31 cellular contexts compared by ENCODE assay signal in genomic region chr11:57874981-57875380, GRCh38.
DNase-seq lines count a peak whose midpoint lies in the region; ATAC-seq, FAIRE-seq and TF ChIP-seq lines count a peak whose summit lies in the region.
"Had no signal": no experiment of that assay in that cellular context is flagged by ENCODE, and none has a peak within 500 bp of the region (broad histone marks: within the 10 kb centered on the region; RNA-seq: fewer than 3 reads in every experiment).

No MANE protein-coding gene starts in this region.

- in situ Hi-C loops in K562 (cut with MboI): no loop called here

- no peaks in the 10 kb centered on the region for H3K36me3 Mint-ChIP-seq in neural progenitor cell
- H3K36me3 Mint-ChIP-seq: CD14-positive monocyte; CD8-positive, alpha-beta memory T cell had no signal

- H3K4me3 ChIP-seq in SK-N-SH (ENCODE audit: low read depth in 2 of 2, low read length in 1 of 2) (no peak overlapping the region; a peak in 1 of 4 replicates), K562 (no peak overlapping the region), neural progenitor cell (no peak overlapping the region), tibial nerve (no peak overlapping the region)
- H3K4me3 ChIP-seq: GM23248, HAP-1, SJSA1 had no signal

- POLR2A ChIA-PET in SK-N-SH (lab: Yijun Ruan, JAX) (no interaction called here), K562 (lab: Yijun Ruan, JAX) (interaction anchor here (0.6 to 1.0 kb wide), 5 partner anchors 39 to 1027 kb away, joined by 3 to 4 read pairs (median 3); no protein-coding TSS in a partner anchor)

- no peaks in the 10 kb centered on the region for H3K9me3 Mint-ChIP-seq in neural progenitor cell
- H3K9me3 Mint-ChIP-seq: CD8-positive, alpha-beta memory T cell; HFFc6 had no signal

- H3K36me3 ChIP-seq in SK-N-SH (replicated peaks in 1 of 2; ENCODE audit: control insufficient read depth in 1 of 2, insufficient read depth in 2 of 2, low read length in 1 of 2) (no peaks in the 10 kb centered on the region), K562 (ENCODE audit: control insufficient read depth, insufficient read depth, low read length) (no peaks in the 10 kb centered on the region), neural progenitor cell (no peaks in the 10 kb centered on the region), tibial nerve (no peaks in the 10 kb centered on the region)
- H3K36me3 ChIP-seq: BE2C, HAP-1, SJSA1 had no signal

- CTCF ChIA-PET in SK-N-SH (lab: Yijun Ruan, JAX) (no interaction called here), K562 (lab: Yijun Ruan, JAX; ENCODE audit: low intra/inter-chr PET ratio) (interaction anchor here (0.7 kb wide), 1 partner anchor 200 kb away, joined by 4 read pairs; no protein-coding TSS in a partner anchor)

- intact Hi-C loops in K562 (cut with micrococcal nuclease): no loop called here

- H4K20me1 ChIP-seq in SK-N-SH (ENCODE audit: insufficient read depth) (no peaks in the 10 kb centered on the region), K562 (replicated peaks; ENCODE audit: control insufficient read depth, insufficient read depth, low read length) (no peaks in the 10 kb centered on the region), neural progenitor cell (ENCODE audit: low read depth) (no peaks in the 10 kb centered on the region)

- no peaks in the 10 kb centered on the region for H3K27me3 Mint-ChIP-seq in neural progenitor cell (ENCODE audit: insufficient read depth, low read depth)

- TF ChIP-seq EP300 in SK-N-SH (IDR thresholded peaks at IDR 0.05; ENCODE audit: borderline replicate concordance in 1 of 2, low read depth in 1 of 2, low read length in 1 of 2) (no peak), K562 (IDR thresholded peaks at IDR 0.05; ENCODE audit: low read length) (no peak), tibial nerve (IDR thresholded peaks at IDR 0.05) (no peak)

- no peaks in the 10 kb centered on the region for H3K4me1 Mint-ChIP-seq in neural progenitor cell
- H3K4me1 Mint-ChIP-seq: CD8-positive, alpha-beta memory T cell had no signal

- no peak overlapping the region for H3K4me3 Mint-ChIP-seq in neural progenitor cell
- H3K4me3 Mint-ChIP-seq: CD14-positive monocyte, HFFc6 had no signal

- TF ChIP-seq POLR2A in K562 (conservative IDR thresholded peaks at IDR 0.05): no peak
- no peak for TF ChIP-seq POLR2A in tibial nerve (IDR thresholded peaks at IDR 0.05)

- TF ChIP-seq RAD21 in SK-N-SH (IDR thresholded peaks at IDR 0.05; ENCODE audit: low read length) (no peak), K562 (CRISPR knock-in tag; conservative IDR thresholded peaks at IDR 0.05 in 1 of 2, IDR thresholded peaks at IDR 0.05 in 1 of 2) (no peak)

- no peaks in the 10 kb centered on the region for H3K79me2 ChIP-seq in SK-N-SH (ENCODE audit: insufficient read depth)
- no peaks in the 10 kb centered on the region for H3K79me2 ChIP-seq in K562 (ENCODE audit: control insufficient read depth, insufficient read depth, low read length)
- no peaks in the 10 kb centered on the region for H3K79me2 ChIP-seq in neural progenitor cell (ENCODE audit: low read depth)

- H3K9ac ChIP-seq in SK-N-SH (no peak overlapping the region), K562 (ENCODE audit: insufficient read depth in 1 of 2, low read depth in 2 of 2, low read length in 2 of 2) (no peak overlapping the region), neural progenitor cell (no peak overlapping the region)
- H3K9ac ChIP-seq: GM23248, KMS-11 had no signal

- no peaks in the 10 kb centered on the region for H3K9me1 ChIP-seq in K562 (ENCODE audit: control insufficient read depth, insufficient read depth, low read length)

- H3F3A ChIP-seq in SK-N-SH (replicated peaks; ENCODE audit: insufficient read depth) (no peaks in the 10 kb centered on the region), neural progenitor cell (ENCODE audit: low read depth) (no peaks in the 10 kb centered on the region)

- H3K9me3 ChIP-seq in SK-N-SH (no peaks in the 10 kb centered on the region), K562 (replicated peaks; ENCODE audit: control insufficient read depth, insufficient read depth, low read depth, low read length) (no peaks in the 10 kb centered on the region), neural progenitor cell (ENCODE audit: low read depth) (no peaks in the 10 kb centered on the region), tibial nerve (no peaks in the 10 kb centered on the region)
- H3K9me3 ChIP-seq: BE2C, HAP-1, SJSA1 had no signal

- no peaks in the 10 kb centered on the region; a peak in 1 of 4 replicates for H3K4me1 ChIP-seq in SK-N-SH (ENCODE audit: control insufficient read depth in 1 of 2, insufficient read depth in 2 of 2, low read depth in 1 of 2, low read length in 1 of 2)
- H3K4me1 ChIP-seq in K562 (replicated peaks in 1 of 2; ENCODE audit: control insufficient read depth in 2 of 2, insufficient read depth in 2 of 2, low read length in 2 of 2): no peaks in the 10 kb centered on the region; a peak in 1 of 5 replicates
- no peaks in the 10 kb centered on the region for H3K4me1 ChIP-seq in neural progenitor cell
- H3K4me1 ChIP-seq in tibial nerve: no peaks in the 10 kb centered on the region
- H3K4me1 ChIP-seq: BE2C, HAP-1, SJSA1 had no signal

- DNase-seq in SK-N-SH (no peak), K562 (ENCODE audit: extremely low read depth in 1 of 4, low spot score in 3 of 4) (peak in 1 of 4 experiments; percentile 13), neural progenitor cell (ENCODE audit: low spot score) (peak; percentile 7), HuH-7.5 (ENCODE audit: low spot score) (no peak), tibial nerve (ENCODE audit: low spot score in 2 of 2) (no peak), DMS153 (lab: John Stamatoyannopoulos, UW) (no peak), cerebellar nuclear complex (lab: John Stamatoyannopoulos, UW) (no peak)
- DNase-seq: ACHN; BE2C; Calu3; CD8-positive, alpha-beta memory T cell; DND-41; GM23248; HFFc6; IMR-90; MM.1S; NCI-H2029; NCI-H446 treated with DMSO at 0.1 percent for 48 hours; NCI-H526; NCI-H82; NK-92 treated with Interleukin-12 subunit alpha and Interleukin-12 subunit beta, amount 100 ng/mL, for 24 hours; PC-3; Right ventricle myocardium superior; RPMI8226 had no signal

- H3K9me2 ChIP-seq in SK-N-SH: no peaks in the 10 kb centered on the region

- ATAC-seq in SK-N-SH treated with all-trans-retinoic acid at 6 μM for 48 hours (no peak), K562 (peak; percentile 65)
- ATAC-seq: PC-3 had no signal

- BruUV-seq in K562 (replicated peaks; lab: Mats Ljungman, UMichigan): no TSS peak

- peak overlapping the region; percentile 16; the same call in 1 of the 2 replicates for H2AFZ ChIP-seq in SK-N-SH (ENCODE audit: low read depth)
- H2AFZ ChIP-seq in K562 (ENCODE audit: low read depth, low read length): no peak overlapping the region
- H2AFZ ChIP-seq in neural progenitor cell (replicated peaks): peak overlapping the region; percentile 28
- H2AFZ ChIP-seq: GM23248 had no signal

- H3K27ac ChIP-seq in SK-N-SH (ENCODE audit: low read depth in 2 of 2, low read length in 1 of 2) (no peak overlapping the region), K562 (ENCODE audit: extremely low read depth, low read depth, low read length) (no peak overlapping the region), neural progenitor cell (no peak overlapping the region), tibial nerve (no peak overlapping the region)
- H3K27ac ChIP-seq: 22Rv1, GM23248, KMS-11, SJSA1 had no signal

- no peak for FAIRE-seq in K562 (lab: Jason Lieb, UNC)
- FAIRE-seq: GM18507 had no signal

- WGBS in SK-N-SH (ENCODE audit: low lambda C conversion rate): 9% methylated on average over 10 of the region's 10 CpGs
- 9% methylated on average over 10 of the region's 10 CpGs for WGBS in K562 (ENCODE audit: insufficient coverage, low coverage, missing lambda C conversion rate)
- WGBS in tibial nerve, 2 donors: 54 to 61% methylated on average over 10 of the region's 10 CpGs

- H3K27ac Mint-ChIP-seq in neural progenitor cell: no peak overlapping the region
- H3K27ac Mint-ChIP-seq: CD14-positive monocyte; CD8-positive, alpha-beta memory T cell; HFFc6 had no signal

- TF ChIP-seq CTCF in SK-N-SH (IDR thresholded peaks at IDR 0.05) (no peak), K562 (IDR thresholded peaks at IDR 0.05 in 2 of 3, conservative IDR thresholded peaks at IDR 0.05 in 1 of 3; ENCODE audit: insufficient read depth in 2 of 3, low read depth in 1 of 3, low read length in 3 of 3) (no peak), neural progenitor cell (IDR thresholded peaks at IDR 0.05) (no peak), tibial nerve (IDR thresholded peaks at IDR 0.05) (no peak)

- H3K4me2 ChIP-seq in SK-N-SH (no peak overlapping the region), K562 (ENCODE audit: insufficient read depth, low read length) (no peak overlapping the region), neural progenitor cell (no peak overlapping the region)
- H3K4me2 ChIP-seq: KMS-11 had no signal

- H3K27me3 ChIP-seq in SK-N-SH (ENCODE audit: insufficient read depth) (peaks cover 14% of the 10 kb centered on the region; the same call in 1 of the 2 replicates), K562 (ENCODE audit: control insufficient read depth in 2 of 2, insufficient read depth in 2 of 2, low read length in 2 of 2) (peaks cover 16 to 33% of the 10 kb centered on the region in 2 experiments; a peak in 4 of 5 replicates), neural progenitor cell (no peaks in the 10 kb centered on the region), tibial nerve (no peaks in the 10 kb centered on the region)
- H3K27me3 ChIP-seq: BE2C, SJSA1 had no signal

TF ChIP-seq in SK-N-SH, 30 proteins besides CTCF, POLR2A, EP300 and RAD21 (continues in another document):
- TF ChIP-seq RFX5 (IDR thresholded peaks at IDR 0.05; ENCODE audit: low read length) (no peak), RCOR1 (IDR thresholded peaks at IDR 0.05; ENCODE audit: low read length) (no peak), GATA2 (CRISPR knock-in tag; IDR thresholded peaks at IDR 0.05) (no peak), ELF1 (IDR thresholded peaks at IDR 0.05) (no peak), POLR2AphosphoS5 (IDR thresholded peaks at IDR 0.05; ENCODE audit: low read depth, low read length) (no peak)

TF ChIP-seq in SK-N-SH treated with all-trans-retinoic acid at 6 μM for 48 hours, 23 proteins besides CTCF, POLR2A, EP300 and RAD21 (continues in another document):
- TF ChIP-seq ESRRG (CRISPR knock-in tag; IDR thresholded peaks at IDR 0.05) (no peak), ZC3H10 (CRISPR knock-in tag; IDR thresholded peaks at IDR 0.05) (no peak), ZNF70 (CRISPR knock-in tag; IDR thresholded peaks at IDR 0.05) (no peak)

TF ChIP-seq in K562, 482 proteins besides CTCF, POLR2A, EP300 and RAD21 (continues in another document):
- TF ChIP-seq TFAM (CRISPR knock-in tag; conservative IDR thresholded peaks at IDR 0.05) (no peak), USF2 (CRISPR knock-in tag; IDR thresholded peaks at IDR 0.05) (peak; percentile 27; the same call in 1 of the 2 replicates)

Comparison
In these comparisons a context has a peak if more than half of its experiments do, and no peak if none do; other contexts are left out.
1. Of the 27 proteins assayed by ChIP-seq in both K562 and SK-N-SH: peak only in K562: USF2; only in SK-N-SH: none; in both: none; in neither: 26.